19 cellular contexts compared by ENCODE assay signal in genomic region chr11:115871161-115871750, GRCh38.
DNase-seq lines count a peak whose midpoint lies in the region; ATAC-seq and TF ChIP-seq lines count a peak whose summit lies in the region.
"Had no signal": no experiment of that assay in that cellular context is flagged by ENCODE, and none has a peak within 500 bp of the region (broad histone marks: within the 10 kb centered on the region; RNA-seq: fewer than 3 reads in every experiment).

No MANE protein-coding gene starts in this region.

- H2BK120ac ChIP-seq in IMR-90 (ENCODE audit: low read depth, low read length): no peak overlapping the region

- no TSS peak for BruUV-seq in IMR-90 (replicated peaks; lab: Mats Ljungman, UMichigan)

- H3K27me3 ChIP-seq in IMR-90 (ENCODE audit: control insufficient read depth, insufficient read depth, low read length): no peaks in the 10 kb centered on the region; the same call in 1 of the 2 replicates
- no peaks in the 10 kb centered on the region for H3K27me3 ChIP-seq in OCI-LY3 (ENCODE audit: low read depth, low read length)
- H3K27me3 ChIP-seq in esophagus muscularis mucosa: peaks cover 0 to 11% (median 0%) of the 10 kb centered on the region in 4 donors
- H3K27me3 ChIP-seq: SJSA1 had no signal

- ATAC-seq in IMR-90 (ENCODE audit: low read depth) (no peak), GM19324 (IDR thresholded peaks at IDR 0.05; ENCODE audit: low FRiP score, unreplicated experiment) (no peak), HG02763 (IDR thresholded peaks at IDR 0.05; ENCODE audit: unreplicated experiment) (no peak)
- ATAC-seq: Right ventricle myocardium inferior had no signal

- H3K36me3 ChIP-seq in IMR-90 (ENCODE audit: control insufficient read depth, insufficient read depth, low read length) (no peaks in the 10 kb centered on the region), OCI-LY3 (replicated peaks; ENCODE audit: low read depth, low read length) (peaks cover 3% of the 10 kb centered on the region), esophagus muscularis mucosa (no peaks in the 10 kb centered on the region)
- H3K36me3 ChIP-seq: SJSA1 had no signal

- no peaks in the 10 kb centered on the region for H3K79me1 ChIP-seq in IMR-90 (ENCODE audit: low read depth in 1 of 2, low read length in 2 of 2)

- H3K14ac ChIP-seq in IMR-90 (replicated peaks; ENCODE audit: low read depth, low read length): no peak overlapping the region

- H3K56ac ChIP-seq in IMR-90 (ENCODE audit: extremely low read depth, insufficient read depth, low read length): no peak overlapping the region

- in situ Hi-C loops in IMR-90 (cut with MboI; ENCODE audit: low sequenced_read_pairs): no loop called here

- dilution Hi-C loops in IMR-90 (cut with HindIII; ENCODE audit: low sequenced_read_pairs, unreplicated experiment): no loop called here

- no peak overlapping the region for H2BK20ac ChIP-seq in IMR-90 (ENCODE audit: low read depth, low read length)

- 60% methylated on average over 1 of the region's 9 CpGs; no CpG with 5 or more reads in 1 of the 2 experiments for WGBS in IMR-90 (ENCODE audit: extremely low coverage in 2 of 2, insufficient read length in 1 of 2), 2 experiments
- WGBS in esophagus muscularis mucosa: 90% methylated on average over 9 of the region's 9 CpGs

- H2BK5ac ChIP-seq in IMR-90 (ENCODE audit: low read depth, low read length, poor library complexity, severe bottlenecking): no peak overlapping the region

- no peaks in the 10 kb centered on the region for H3K79me2 ChIP-seq in OCI-LY3 (ENCODE audit: low read length)

- peak; percentile 28 for DNase-seq in GM10266 (ENCODE audit: extremely low spot score)
- DNase-seq in IMR-90: no peak
- peak; percentile 17 for DNase-seq in retina
- no peak for DNase-seq in esophagus muscularis mucosa (ENCODE audit: extremely low spot score)
- DNase-seq: CD4-positive, alpha-beta T cell; GM23248; H9; HFFc6; NCI-H1105; NCI-H146; NCI-H2029; NCI-H2227 treated with DMSO at 0.1 percent for 48 hours; NCI-H510A treated with DMSO at 0.1 percent for 48 hours; OCI-M1 had no signal

- no peak overlapping the region for H4K8ac ChIP-seq in IMR-90 (ENCODE audit: low read depth in 2 of 2, low read length in 2 of 2)

- no peak overlapping the region for H3K18ac ChIP-seq in IMR-90 (ENCODE audit: low read depth, low read length)

- H3K4me2 ChIP-seq in IMR-90 (ENCODE audit: low read depth, low read length) (no peak overlapping the region), OCI-LY3 (ENCODE audit: low read length) (0 out of 2 replicates have a peak overlapping the region, but pooled peaks have one; percentile 66)

- CTCF ChIA-PET in IMR-90 (lab: Yijun Ruan, JAX): no interaction called here

- H3K4me3 ChIP-seq in IMR-90 (ENCODE audit: insufficient read depth, low read depth, low read length): no peak overlapping the region
- no peak overlapping the region for H3K4me3 ChIP-seq in OCI-LY3 (ENCODE audit: low read length)
- H3K4me3 ChIP-seq in esophagus muscularis mucosa: no peak overlapping the region
- H3K4me3 ChIP-seq: GM23248, SJSA1 had no signal

- H3K9ac ChIP-seq in IMR-90 (ENCODE audit: low read depth, low read length): no peak overlapping the region
- peak overlapping the region; percentile 60; the same call in 1 of the 2 replicates for H3K9ac ChIP-seq in OCI-LY3 (ENCODE audit: low read length)
- H3K9ac ChIP-seq: GM23248 had no signal

- no peak overlapping the region for H3K4ac ChIP-seq in IMR-90 (ENCODE audit: low read depth, low read length)

- H2AFZ ChIP-seq in IMR-90 (replicated peaks; ENCODE audit: low read length, poor library complexity): no peak overlapping the region
- no peak overlapping the region for H2AFZ ChIP-seq in OCI-LY3 (ENCODE audit: low read depth, low read length)
- H2AFZ ChIP-seq: GM23248 had no signal

- TF ChIP-seq RAD21 in IMR-90 (IDR thresholded peaks at IDR 0.05; ENCODE audit: low read length): no peak

- TF ChIP-seq CTCF in GM10266 (IDR thresholded peaks at IDR 0.05; ENCODE audit: control insufficient read depth, insufficient read depth, low read depth, missing control alignments): no peak
- no peak for TF ChIP-seq CTCF in IMR-90 (conservative IDR thresholded peaks at IDR 0.05; ENCODE audit: low read depth, low read length)
- no peak for TF ChIP-seq CTCF in OCI-LY3 (IDR thresholded peaks at IDR 0.05; ENCODE audit: low read depth, low read length)
- TF ChIP-seq CTCF in esophagus muscularis mucosa (IDR thresholded peaks at IDR 0.05): no peak

- POLR2A ChIA-PET in IMR-90 (lab: Charles Lee; ENCODE audit: unreplicated experiment): no interaction called here

- H3K4me1 ChIP-seq in IMR-90 (ENCODE audit: control insufficient read depth, insufficient read depth, low read length): no peaks in the 10 kb centered on the region; the same call in 1 of the 2 replicates
- H3K4me1 ChIP-seq in OCI-LY3 (ENCODE audit: low read length): peaks cover 65% of the 10 kb centered on the region
- H3K4me1 ChIP-seq in esophagus muscularis mucosa: no peaks in the 10 kb centered on the region
- H3K4me1 ChIP-seq: SJSA1 had no signal

- intact Hi-C loops in IMR-90 (cut with micrococcal nuclease): loop anchor here (5.0 kb wide), 1 partner anchor 351 kb away; no protein-coding TSS in a partner anchor
- intact Hi-C loops in esophagus muscularis mucosa (cut with DNase I): no loop called here

- H3K27ac ChIP-seq in IMR-90 (ENCODE audit: insufficient read depth, low read length) (no peak overlapping the region), OCI-LY3 (ENCODE audit: low read length) (peak overlapping the region; percentile 90; the same call in 1 of the 2 replicates), esophagus muscularis mucosa (replicated peaks in 1 of 4) (no peak overlapping the region)
- H3K27ac ChIP-seq: GM23248, SJSA1 had no signal

- H2AK5ac ChIP-seq in IMR-90 (ENCODE audit: low read depth, low read length): no peak overlapping the region

- H4K20me1 ChIP-seq in IMR-90 (ENCODE audit: insufficient read depth, low read length) (no peaks in the 10 kb centered on the region), OCI-LY3 (ENCODE audit: insufficient read depth, low read length) (no peaks in the 10 kb centered on the region)

- H3K23ac ChIP-seq in IMR-90 (ENCODE audit: low read depth, low read length): no peak overlapping the region

- no peaks in the 10 kb centered on the region for H3K9me1 ChIP-seq in IMR-90 (ENCODE audit: insufficient read depth, low read length)

- H4K91ac ChIP-seq in IMR-90 (ENCODE audit: insufficient read depth, low read depth, low read length): no peak overlapping the region

- peak overlapping the region; percentile 55 for H2AK9ac ChIP-seq in IMR-90 (replicated peaks; ENCODE audit: low read depth, low read length, poor library complexity)

- H2BK15ac ChIP-seq in IMR-90 (ENCODE audit: low read depth, low read length): no peak overlapping the region

- no peaks in the 10 kb centered on the region for H3K9me3 ChIP-seq in IMR-90 (ENCODE audit: control insufficient read depth, insufficient read depth, low read length)
- H3K9me3 ChIP-seq in OCI-LY3 (ENCODE audit: insufficient read depth, low read length): no peaks in the 10 kb centered on the region
- H3K9me3 ChIP-seq in esophagus muscularis mucosa: no peaks in the 10 kb centered on the region
- H3K9me3 ChIP-seq: SJSA1 had no signal

- TF ChIP-seq POLR2A in IMR-90 (IDR thresholded peaks at IDR 0.05; ENCODE audit: low read depth, low read length): no peak
- no peak for TF ChIP-seq POLR2A in esophagus muscularis mucosa (IDR thresholded peaks at IDR 0.05; ENCODE audit: low read depth)

- no peak overlapping the region for H4K5ac ChIP-seq in IMR-90 (ENCODE audit: low read depth, low read length)

- no peak for TF ChIP-seq EP300 in esophagus muscularis mucosa (IDR thresholded peaks at IDR 0.05)

TF ChIP-seq in IMR-90, 13 proteins besides CTCF, POLR2A, EP300 and RAD21:
- TF ChIP-seq BHLHE40 (IDR thresholded peaks at IDR 0.05; ENCODE audit: low read depth, low read length) (no peak), MAZ (IDR thresholded peaks at IDR 0.05; ENCODE audit: borderline replicate concordance, low read depth, low read length) (no peak), SMC3 (IDR thresholded peaks at IDR 0.05; ENCODE audit: low read depth, low read length) (no peak), NFE2L2 (IDR thresholded peaks at IDR 0.05; ENCODE audit: low read depth, low read length) (no peak), MXI1 (IDR thresholded peaks at IDR 0.05; ENCODE audit: borderline replicate concordance, low read depth, low read length) (no peak), ELK1 (IDR thresholded peaks at IDR 0.05; ENCODE audit: borderline replicate concordance, low read depth, low read length) (no peak), CHD1 (IDR thresholded peaks at IDR 0.05; ENCODE audit: low read depth, low read length) (no peak), RFX5 (IDR thresholded peaks at IDR 0.05; ENCODE audit: low read depth, low read length) (no peak), MAFK (IDR thresholded peaks at IDR 0.05; ENCODE audit: low read depth, low read length) (no peak)
- TF ChIP-seq, protein P1, sequence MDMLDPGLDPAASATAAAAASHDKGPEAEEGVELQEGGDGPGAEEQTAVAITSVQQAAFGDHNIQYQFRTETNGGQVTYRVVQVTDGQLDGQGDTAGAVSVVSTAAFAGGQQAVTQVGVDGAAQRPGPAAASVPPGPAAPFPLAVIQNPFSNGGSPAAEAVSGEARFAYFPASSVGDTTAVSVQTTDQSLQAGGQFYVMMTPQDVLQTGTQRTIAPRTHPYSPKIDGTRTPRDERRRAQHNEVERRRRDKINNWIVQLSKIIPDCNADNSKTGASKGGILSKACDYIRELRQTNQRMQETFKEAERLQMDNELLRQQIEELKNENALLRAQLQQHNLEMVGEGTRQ (IDR thresholded peaks at IDR 0.05; ENCODE audit: low read depth, low read length): no peak

Comparison
In these comparisons a context has a peak if more than half of its experiments do, and no peak if none do; other contexts are left out.
1. DNase-seq: peak in GM10266 (single experiment) and retina (single experiment); none in IMR-90 (single experiment) and esophagus muscularis mucosa (single experiment).